1 cellular context compared by ENCODE assay signal in the genomic region with DNA sequence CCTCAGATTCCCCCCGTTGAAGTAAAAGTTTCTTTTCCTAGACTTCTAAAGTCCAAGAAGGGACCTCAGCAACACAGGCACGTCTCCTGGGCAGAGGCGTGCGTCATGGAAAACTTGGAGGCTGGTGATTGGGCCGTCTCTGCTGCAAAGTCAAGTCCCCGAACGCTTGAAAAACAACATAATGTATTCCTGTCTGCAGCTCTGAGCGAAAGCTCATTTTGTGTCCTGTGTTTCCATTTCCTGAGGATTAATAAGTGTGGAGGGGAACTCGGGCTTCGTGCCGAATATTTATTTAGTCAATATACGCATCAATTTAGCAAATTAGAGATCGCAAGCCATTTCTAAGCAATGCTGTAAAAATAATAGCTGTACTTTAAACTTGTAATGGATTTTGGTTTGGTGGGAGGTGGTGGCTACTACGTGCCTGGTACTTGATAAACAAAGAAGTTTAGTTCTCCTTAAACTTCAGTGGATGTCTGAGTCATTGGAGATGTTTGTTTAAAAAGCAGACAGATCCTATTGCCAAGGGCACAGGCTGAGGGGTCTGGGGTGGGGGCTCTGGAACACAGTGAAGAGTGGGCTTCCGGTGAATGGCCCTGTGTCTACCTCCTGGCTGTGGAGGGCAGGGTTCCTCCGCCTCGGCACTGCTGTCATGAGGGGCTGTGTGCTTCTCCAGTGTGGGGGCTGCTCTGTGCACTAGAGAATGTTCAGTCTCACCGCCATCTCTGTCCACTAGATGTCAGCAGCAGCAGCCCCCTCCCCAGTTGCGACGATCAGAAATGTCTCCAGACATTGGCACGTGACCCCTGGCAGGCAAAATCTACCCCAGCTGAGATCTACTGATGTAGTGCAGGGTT.
TF ChIP-seq lines count a peak whose summit lies in the region.

No MANE protein-coding gene starts in this region.

TF ChIP-seq in HepG2, 621 proteins besides CTCF, POLR2A, EP300 and RAD21 (continued from another document):
- TF ChIP-seq KDM6A (CRISPR knock-in tag; IDR thresholded peaks at IDR 0.05; ENCODE audit: low read depth), result 0 out of 2 replicates have a peak, but pooled peaks have one; percentile 39
- no peak for TF ChIP-seq E2F2 (CRISPR knock-in tag; IDR thresholded peaks at IDR 0.05; ENCODE audit: borderline replicate concordance)
- TF ChIP-seq KDM3A (CRISPR knock-in tag; IDR thresholded peaks at IDR 0.05; ENCODE audit: low read depth), result 0 out of 2 replicates have a peak, but pooled peaks have one; percentile 52
- no peak for TF ChIP-seq RNF219 (CRISPR knock-in tag; IDR thresholded peaks at IDR 0.05)
- TF ChIP-seq ZNF687 (CRISPR knock-in tag; IDR thresholded peaks at IDR 0.05), result peak; percentile 88
- peak; percentile 76; the same call in 1 of the 2 replicates for TF ChIP-seq AHDC1 (CRISPR knock-in tag; IDR thresholded peaks at IDR 0.05; ENCODE audit: borderline replicate concordance)
- 0 out of 2 replicates have a peak, but pooled peaks have one; percentile 37 for TF ChIP-seq HMGXB3 (CRISPR knock-in tag; IDR thresholded peaks at IDR 0.05; ENCODE audit: borderline replicate concordance)
- TF ChIP-seq FOXP1 (IDR thresholded peaks at IDR 0.05), result no peak
- TF ChIP-seq FOXP1 (CRISPR knock-in tag; IDR thresholded peaks at IDR 0.05), result peak; percentile 61
- no peak; the same call in 1 of the 2 replicates for TF ChIP-seq ZMAT3 (CRISPR knock-in tag; conservative IDR thresholded peaks at IDR 0.05)
- TF ChIP-seq MXD4 (CRISPR knock-in tag; IDR thresholded peaks at IDR 0.05), result no peak
- no peak for TF ChIP-seq TBX2 (CRISPR knock-in tag; IDR thresholded peaks at IDR 0.05; ENCODE audit: borderline replicate concordance)
- TF ChIP-seq SIX1 (CRISPR knock-in tag; IDR thresholded peaks at IDR 0.05; ENCODE audit: borderline replicate concordance), result peak; percentile 21; the same call in 1 of the 2 replicates
- peak; percentile 78 for TF ChIP-seq WIZ (CRISPR knock-in tag; IDR thresholded peaks at IDR 0.05)
- TF ChIP-seq ZNF430 (CRISPR knock-in tag; IDR thresholded peaks at IDR 0.05), result 0 out of 2 replicates have a peak, but pooled peaks have one; percentile 9
- TF ChIP-seq MYC (CRISPR knock-in tag; IDR thresholded peaks at IDR 0.05; ENCODE audit: borderline replicate concordance), result peak; percentile 44; the same call in 1 of the 2 replicates
